Comparison of ENCODE assay signal across 8 cellular contexts in genomic region chr10:123147635-123148413, GRCh38. TPM values are rescaled to one million over a fixed set of nuclear protein-coding genes. Genes with fewer than 3 reads are reported as not detected.
DNase-seq lines count a peak whose midpoint lies in the region; ATAC-seq and TF ChIP-seq lines count a peak whose summit lies in the region.

Gene HMX2 (plus strand): TSS chr10:123148136. CDS start chr10:123148379, 243 bp downstream.

- no peak within 1 kb of the TSS for H3K4me2 ChIP-seq in IMR-90 (ENCODE audit: low read depth, low read length)

- H3K9ac ChIP-seq in IMR-90 (ENCODE audit: low read depth, low read length) = no peak within 1 kb of the TSS

- 0% methylated on average over 7 of the region's 64 CpGs; no CpG with 5 or more reads in 1 of the 2 experiments for WGBS in IMR-90 (ENCODE audit: extremely low coverage in 2 of 2, insufficient read length in 1 of 2), 2 experiments

- no peak within 1 kb of the TSS for H4K5ac ChIP-seq in IMR-90 (ENCODE audit: low read depth, low read length)

- H2AFZ ChIP-seq in IMR-90 (replicated peaks; ENCODE audit: low read length, poor library complexity) = peak within 1 kb of the TSS; percentile 8

- H3K4ac ChIP-seq in IMR-90 (ENCODE audit: low read depth, low read length) = no peak within 1 kb of the TSS

- H3K27ac Mint-ChIP-seq in activated T-helper 1 cell treated with anti-CD3 and anti-CD28 coated beads, Interleukin-12 subunit alpha, Interleukin-12 subunit beta, Interleukin-2, Interleukin-4 antibody, amounts not matched to agents 30 ng/mL and 10 ng/mL and 1 ng/mL, durations not matched to agents 14 hours and 24 hours and 36 hours = peak within 1 kb of the TSS; percentile 78
- peak within 1 kb of the TSS in 1 of 2 donors; percentile 9 for H3K27ac Mint-ChIP-seq in natural killer cell

- POLR2A ChIA-PET in IMR-90 (lab: Charles Lee; ENCODE audit: unreplicated experiment) = no interaction called here

- no peak within 1 kb of the TSS for H4K91ac ChIP-seq in IMR-90 (ENCODE audit: insufficient read depth, low read depth, low read length)

- no peaks in the 10 kb centered on the region for H3K79me1 ChIP-seq in IMR-90 (ENCODE audit: low read depth in 1 of 2, low read length in 2 of 2)

- H2BK5ac ChIP-seq in IMR-90 (ENCODE audit: low read depth, low read length, poor library complexity, severe bottlenecking) = no peak within 1 kb of the TSS

- no peaks in the 10 kb centered on the region for H3K9me3 Mint-ChIP-seq in activated T-helper 1 cell treated with anti-CD3 and anti-CD28 coated beads, Interleukin-12 subunit alpha, Interleukin-12 subunit beta, Interleukin-2, Interleukin-4 antibody, amounts not matched to agents 30 ng/mL and 10 ng/mL and 1 ng/mL, durations not matched to agents 14 hours and 24 hours and 36 hours
- H3K9me3 Mint-ChIP-seq in natural killer cell = no peaks in the 10 kb centered on the region

- H2BK15ac ChIP-seq in IMR-90 (ENCODE audit: low read depth, low read length) = no peak within 1 kb of the TSS

- TF ChIP-seq CTCF in GM12864 (IDR thresholded peaks at IDR 0.05; ENCODE audit: low read depth, low read length, missing control alignments) = peak; percentile 17
- no peak for TF ChIP-seq CTCF in IMR-90 (conservative IDR thresholded peaks at IDR 0.05; ENCODE audit: low read depth, low read length)
- no peak for TF ChIP-seq CTCF in natural killer cell (IDR thresholded peaks at IDR 0.05)

- no peak within 1 kb of the TSS for H2BK20ac ChIP-seq in IMR-90 (ENCODE audit: low read depth, low read length)

- 0 out of 2 replicates have a peak, but pooled peaks cover 3% of the 10 kb centered on the region for H4K20me1 ChIP-seq in IMR-90 (ENCODE audit: insufficient read depth, low read length)

- no peaks in the 10 kb centered on the region; the same call in 1 of the 2 replicates for H3K4me1 ChIP-seq in IMR-90 (ENCODE audit: control insufficient read depth, insufficient read depth, low read length)

- peak within 1 kb of the TSS; percentile 57 for H3K4me3 Mint-ChIP-seq in activated T-helper 1 cell treated with anti-CD3 and anti-CD28 coated beads, Interleukin-12 subunit alpha, Interleukin-12 subunit beta, Interleukin-2, Interleukin-4 antibody, amounts not matched to agents 30 ng/mL and 10 ng/mL and 1 ng/mL, durations not matched to agents 14 hours and 24 hours and 36 hours
- H3K4me3 Mint-ChIP-seq in natural killer cell = peak within 1 kb of the TSS; percentile 76

- intact Hi-C loops in IMR-90 (cut with micrococcal nuclease) (no loop called here), natural killer cell (cut with micrococcal nuclease) (no loop called here)
- intact Hi-C loops in activated T-helper 1 cell treated with anti-CD3 and anti-CD28 coated beads, Interleukin-12 subunit alpha, Interleukin-12 subunit beta, Interleukin-2, Interleukin-4 antibody, amounts not matched to agents 30 ng/mL and 10 ng/mL and 1 ng/mL, durations not matched to agents 14 hours and 24 hours and 36 hours (cut with micrococcal nuclease) = loop anchor here (1.0 kb wide), 1 partner anchor 11 kb away; no protein-coding TSS in a partner anchor

- in situ Hi-C loops in IMR-90 (cut with MboI; ENCODE audit: low sequenced_read_pairs) = loop anchor here (25.0 kb wide), 1 partner anchor 1239 kb away; no protein-coding TSS in a partner anchor

- H3K23ac ChIP-seq in IMR-90 (ENCODE audit: low read depth, low read length) = no peak within 1 kb of the TSS

- H3K36me3 Mint-ChIP-seq in activated T-helper 1 cell treated with anti-CD3 and anti-CD28 coated beads, Interleukin-12 subunit alpha, Interleukin-12 subunit beta, Interleukin-2, Interleukin-4 antibody, amounts not matched to agents 30 ng/mL and 10 ng/mL and 1 ng/mL, durations not matched to agents 14 hours and 24 hours and 36 hours (ENCODE audit: low read depth) = peaks cover 4% of the 10 kb centered on the region
- H3K36me3 Mint-ChIP-seq in natural killer cell = no peaks in the 10 kb centered on the region

- no peak within 1 kb of the TSS for H3K18ac ChIP-seq in IMR-90 (ENCODE audit: low read depth, low read length)

- TF ChIP-seq RAD21 in IMR-90 (IDR thresholded peaks at IDR 0.05; ENCODE audit: low read length) = no peak

- no peak for ATAC-seq in IMR-90 (ENCODE audit: low read depth)
- peak in 1 of 3 donors; percentile 49 for ATAC-seq in natural killer cell
- no peak for ATAC-seq in GM21723 (IDR thresholded peaks at IDR 0.05; ENCODE audit: unreplicated experiment)
- ATAC-seq in HG03354 (IDR thresholded peaks at IDR 0.05; ENCODE audit: poor library complexity, severe bottlenecking, unreplicated experiment) = no peak
- ATAC-seq in esophagus mucosa = no peak

- peaks cover 7% of the 10 kb centered on the region for H3K9me3 ChIP-seq in IMR-90 (ENCODE audit: control insufficient read depth, insufficient read depth, low read length)

- H3K4me1 Mint-ChIP-seq in activated T-helper 1 cell treated with anti-CD3 and anti-CD28 coated beads, Interleukin-12 subunit alpha, Interleukin-12 subunit beta, Interleukin-2, Interleukin-4 antibody, amounts not matched to agents 30 ng/mL and 10 ng/mL and 1 ng/mL, durations not matched to agents 14 hours and 24 hours and 36 hours (ENCODE audit: low read depth) = peaks cover 43% of the 10 kb centered on the region
- H3K4me1 Mint-ChIP-seq in natural killer cell = peaks cover 7 to 24% of the 10 kb centered on the region in 2 donors

- no peak within 1 kb of the TSS for H2BK120ac ChIP-seq in IMR-90 (ENCODE audit: low read depth, low read length)

- H3K56ac ChIP-seq in IMR-90 (ENCODE audit: extremely low read depth, insufficient read depth, low read length) = no peak within 1 kb of the TSS; the same call in 1 of the 2 replicates

- no peak for DNase-seq in GM12864 (ENCODE audit: low read depth)
- DNase-seq in IMR-90 = no peak
- DNase-seq in activated T-helper 1 cell treated with anti-CD3 and anti-CD28 coated beads, Interleukin-12 subunit alpha, Interleukin-12 subunit beta, Interleukin-2, Interleukin-4 antibody, amounts not matched to agents 30 ng/mL and 10 ng/mL and 1 ng/mL, durations not matched to agents 14 hours and 24 hours and 36 hours (ENCODE audit: low spot score) = no peak
- DNase-seq in natural killer cell = no peak
- DNase-seq in SHP77 treated with DMSO at 0.1 percent for 48 hours (lab: John Stamatoyannopoulos, UW) = no peak

- H3K27ac ChIP-seq in IMR-90 (ENCODE audit: insufficient read depth, low read length) = no peak within 1 kb of the TSS

- H2AK9ac ChIP-seq in IMR-90 (replicated peaks; ENCODE audit: low read depth, low read length, poor library complexity) = no peak within 1 kb of the TSS

- CTCF ChIA-PET in IMR-90 (lab: Yijun Ruan, JAX) = no interaction called here

- H3K4me3 ChIP-seq in GM12864 (ENCODE audit: low read depth, low read length) (peak within 1 kb of the TSS; percentile 64), IMR-90 (ENCODE audit: insufficient read depth, low read depth, low read length) (no peak within 1 kb of the TSS)

- no TSS peak for BruUV-seq in IMR-90 (replicated peaks; lab: Mats Ljungman, UMichigan)

- H3K27me3 Mint-ChIP-seq in activated T-helper 1 cell treated with anti-CD3 and anti-CD28 coated beads, Interleukin-12 subunit alpha, Interleukin-12 subunit beta, Interleukin-2, Interleukin-4 antibody, amounts not matched to agents 30 ng/mL and 10 ng/mL and 1 ng/mL, durations not matched to agents 14 hours and 24 hours and 36 hours (ENCODE audit: insufficient read depth) = peaks cover 59% of the 10 kb centered on the region
- peaks cover 66% of the 10 kb centered on the region in 2 donors for H3K27me3 Mint-ChIP-seq in natural killer cell (ENCODE audit: low read depth in 2 of 2)

- H3K14ac ChIP-seq in IMR-90 (replicated peaks; ENCODE audit: low read depth, low read length) = no peak within 1 kb of the TSS

- no peak within 1 kb of the TSS for H2AK5ac ChIP-seq in IMR-90 (ENCODE audit: low read depth, low read length)

- peaks cover 93% of the 10 kb centered on the region for H3K27me3 ChIP-seq in IMR-90 (ENCODE audit: control insufficient read depth, insufficient read depth, low read length)

- TF ChIP-seq POLR2A in IMR-90 (IDR thresholded peaks at IDR 0.05; ENCODE audit: low read depth, low read length) = no peak

- no peak within 1 kb of the TSS for H4K8ac ChIP-seq in IMR-90 (ENCODE audit: low read depth in 2 of 2, low read length in 2 of 2)

- no peaks in the 10 kb centered on the region; the same call in 1 of the 2 replicates for H3K9me1 ChIP-seq in IMR-90 (ENCODE audit: insufficient read depth, low read length)

- H3K36me3 ChIP-seq in IMR-90 (ENCODE audit: control insufficient read depth, insufficient read depth, low read length) = no peaks in the 10 kb centered on the region

- dilution Hi-C loops in IMR-90 (cut with HindIII; ENCODE audit: low sequenced_read_pairs, unreplicated experiment) = no loop called here

TF ChIP-seq in IMR-90, 13 proteins besides CTCF, POLR2A, EP300 and RAD21:
- TF ChIP-seq BHLHE40 (IDR thresholded peaks at IDR 0.05; ENCODE audit: low read depth, low read length) (no peak), SMC3 (IDR thresholded peaks at IDR 0.05; ENCODE audit: low read depth, low read length) (no peak), USF2 (IDR thresholded peaks at IDR 0.05; ENCODE audit: low read depth, low read length) (no peak), FOS (IDR thresholded peaks at IDR 0.05; ENCODE audit: low read depth, low read length) (no peak), NFE2L2 (IDR thresholded peaks at IDR 0.05; ENCODE audit: low read depth, low read length) (no peak)

RNA-seq across cellular contexts. Expression of gene HMX2, which starts in this region (rescaled TPM):
- total RNA-seq in IMR-90 (2012; rRNA removed) (not detected in 2 replicates), natural killer cell (not detected), esophagus mucosa (not detected)
- polyA plus RNA-seq in IMR-90 (2012; rRNA removed) = not detected in 2 replicates
- not detected in 2 replicates for polyA plus RNA-seq in IMR-90 (2012; cell fraction: cytosol; rRNA removed)
- polyA plus RNA-seq in IMR-90 (2012; cell fraction: nucleus; rRNA removed; ENCODE audit: low replicate concordance) = not detected in 2 replicates
- total RNA-seq in activated T-helper 1 cell treated with anti-CD3 and anti-CD28 coated beads, Interleukin-12 subunit alpha, Interleukin-12 subunit beta, Interleukin-2, Interleukin-4 antibody, amounts not matched to agents 30 ng/mL and 10 ng/mL and 1 ng/mL, durations not matched to agents 14 hours and 24 hours and 36 hours = not detected in 2 replicates
